In genomic region chr22:41603873-41604332, GRCh38 we compare ENCODE assay signal across 8 cellular contexts. TPM values are rescaled to one million over a fixed set of nuclear protein-coding genes. Genes with fewer than 3 reads are reported as not detected.
DNase-seq lines count a peak whose midpoint lies in the region; ATAC-seq, FAIRE-seq and TF ChIP-seq lines count a peak whose summit lies in the region.

No MANE protein-coding gene starts in this region.

- no peaks in the 10 kb centered on the region for H3K9me3 ChIP-seq in OCI-LY3 (ENCODE audit: insufficient read depth, low read length)
- no peaks in the 10 kb centered on the region for H3K9me3 ChIP-seq in pancreas

- H3K27ac ChIP-seq in OCI-LY3 (ENCODE audit: low read length) (peak overlapping the region; percentile 4; the same call in 1 of the 2 replicates), pancreas (no peak overlapping the region)

- H3K4me2 ChIP-seq in OCI-LY3 (ENCODE audit: low read length): no peak overlapping the region

- no peaks in the 10 kb centered on the region for H3K27me3 ChIP-seq in OCI-LY3 (ENCODE audit: low read depth, low read length)
- H3K27me3 ChIP-seq in pancreas: no peaks in the 10 kb centered on the region

- no peaks in the 10 kb centered on the region for H3K79me2 ChIP-seq in OCI-LY3 (ENCODE audit: low read length)

- peaks cover 19 to 27% of the 10 kb centered on the region in 2 donors for H3K4me1 Mint-ChIP-seq in stimulated activated naive B cell treated with anti-CD40 and anti-IgM and Interleukin-4, amounts not matched to agents 10 μg/mL and 1 μg/mL and 100 μg/mL, for 72 hours

- peaks cover 35 to 45% of the 10 kb centered on the region in 2 donors for H3K36me3 Mint-ChIP-seq in activated naive CD4-positive, alpha-beta T cell treated with anti-CD3 and anti-CD28 coated beads, Interleukin-2, amount 50 U/mL, for 72 hours
- peaks cover 54 to 71% of the 10 kb centered on the region in 2 donors for H3K36me3 Mint-ChIP-seq in stimulated activated naive B cell treated with anti-CD40 and anti-IgM and Interleukin-4, amounts not matched to agents 10 μg/mL and 1 μg/mL and 100 μg/mL, for 72 hours

- peak overlapping the region in 1 of 2 donors; percentile 19 for H3K4me3 Mint-ChIP-seq in stimulated activated naive B cell treated with anti-CD40 and anti-IgM and Interleukin-4, amounts not matched to agents 10 μg/mL and 1 μg/mL and 100 μg/mL, for 72 hours

- DNase-seq in activated gamma-delta T cell treated with Interleukin-2 at 50 U/mL for 16 hours: peak; percentile 46
- DNase-seq in activated gamma-delta T cell (lab: John Stamatoyannopoulos, UW): no peak
- peak; percentile 54 to 83 for DNase-seq in activated naive CD4-positive, alpha-beta T cell treated with anti-CD3 and anti-CD28 coated beads, Interleukin-2, amount 50 U/mL, for 72 hours (ENCODE audit: low spot score in 2 of 2)
- DNase-seq in stimulated activated naive B cell treated with anti-CD40 and anti-IgM and Interleukin-4, amounts not matched to agents 10 μg/mL and 1 μg/mL and 100 μg/mL, for 72 hours: peak; percentile 81
- DNase-seq in pancreas: no peak
- no peak for DNase-seq in left cardiac atrium

- H3K4me3 ChIP-seq in OCI-LY3 (ENCODE audit: low read length) (no peak overlapping the region), pancreas (no peak overlapping the region)

- ATAC-seq in activated naive CD4-positive, alpha-beta T cell treated with anti-CD3 and anti-CD28 coated beads, Interleukin-2, amount 50 U/mL, for 72 hours: peak; percentile 99 to 100
- peak; percentile 99 for ATAC-seq in stimulated activated naive B cell treated with anti-CD40 and anti-IgM and Interleukin-4, amounts not matched to agents 10 μg/mL and 1 μg/mL and 100 μg/mL, for 72 hours (replicated peaks)
- ATAC-seq in pancreas (no peak), GM21367 (IDR thresholded peaks at IDR 0.05; ENCODE audit: unreplicated experiment) (no peak), left cardiac atrium (no peak)

- peak overlapping the region; percentile 73 to 93 for H3K27ac Mint-ChIP-seq in activated naive CD4-positive, alpha-beta T cell treated with anti-CD3 and anti-CD28 coated beads, Interleukin-2, amount 50 U/mL, for 72 hours
- peak overlapping the region; percentile 21 for H3K27ac Mint-ChIP-seq in stimulated activated naive B cell treated with anti-CD40 and anti-IgM and Interleukin-4, amounts not matched to agents 10 μg/mL and 1 μg/mL and 100 μg/mL, for 72 hours

- peaks cover 19% of the 10 kb centered on the region for H4K20me1 ChIP-seq in OCI-LY3 (ENCODE audit: insufficient read depth, low read length)

- H3K36me3 ChIP-seq in OCI-LY3 (replicated peaks; ENCODE audit: low read depth, low read length) (peaks cover 72% of the 10 kb centered on the region), pancreas (peaks cover 2 to 55% (median 4%) of the 10 kb centered on the region in 3 donors)

- intact Hi-C loops in pancreas (cut with DNase I) (loop anchor here in 1 of 3 donors (10.0 kb wide), 1 partner anchor 59 kb away; the partner anchor contains the start of gene POLR3H), left cardiac atrium (cut with DNase I) (no loop called here)

- no peaks in the 10 kb centered on the region for H3K9me3 Mint-ChIP-seq in activated naive CD4-positive, alpha-beta T cell treated with anti-CD3 and anti-CD28 coated beads, Interleukin-2, amount 50 U/mL, for 72 hours
- H3K9me3 Mint-ChIP-seq in stimulated activated naive B cell treated with anti-CD40 and anti-IgM and Interleukin-4, amounts not matched to agents 10 μg/mL and 1 μg/mL and 100 μg/mL, for 72 hours: no peaks in the 10 kb centered on the region

- no peak overlapping the region for H2AFZ ChIP-seq in OCI-LY3 (ENCODE audit: low read depth, low read length)

- FAIRE-seq in pancreas (lab: Jason Lieb, UNC): no peak

- WGBS in pancreas, 2 donors: 86 to 89% methylated on average over 4 of the region's 4 CpGs

- H3K4me1 ChIP-seq in OCI-LY3 (ENCODE audit: low read length): peaks cover 20% of the 10 kb centered on the region
- H3K4me1 ChIP-seq in pancreas: no peaks in the 10 kb centered on the region

- no peaks in the 10 kb centered on the region for H3K27me3 Mint-ChIP-seq in stimulated activated naive B cell treated with anti-CD40 and anti-IgM and Interleukin-4, amounts not matched to agents 10 μg/mL and 1 μg/mL and 100 μg/mL, for 72 hours

- TF ChIP-seq CTCF in OCI-LY3 (IDR thresholded peaks at IDR 0.05; ENCODE audit: low read depth, low read length) (no peak), pancreas (IDR thresholded peaks at IDR 0.05) (no peak)

- H3K9ac ChIP-seq in OCI-LY3 (ENCODE audit: low read length): no peak overlapping the region

RNA-seq across cellular contexts. Expression of gene PMM1, which starts 14.3 kb away (rescaled TPM):
- total RNA-seq in activated naive CD4-positive, alpha-beta T cell treated with anti-CD3 and anti-CD28 coated beads, Interleukin-2, amount 50 U/mL, for 72 hours: 10 to 100 TPM; 43.4 to 49.9 TPM
- total RNA-seq in pancreas (10 to 100 TPM; 10.3 to 26.6 (median 20.2) TPM), left cardiac atrium (10 to 100 TPM; 13.0 to 22.1 TPM)
- polyA plus RNA-seq in pancreas: 10 to 100 TPM; 26.4 to 69.2 TPM

RNA-seq across cellular contexts. Expression of gene DESI1, which starts 16.9 kb away (rescaled TPM):
- total RNA-seq in activated naive CD4-positive, alpha-beta T cell treated with anti-CD3 and anti-CD28 coated beads, Interleukin-2, amount 50 U/mL, for 72 hours: 10 to 100 TPM; 18.3 to 44.8 TPM
- total RNA-seq in pancreas (10 to 100 TPM in 3 of 6 donors, 1 to 10 TPM in 3; 8.2 to 14.8 (median 10.3) TPM), left cardiac atrium (10 to 100 TPM; 56.5 to 64.0 TPM)
- 1 to 10 TPM; 9.5 to 9.6 TPM for polyA plus RNA-seq in pancreas

RNA-seq across cellular contexts. Expression of gene XRCC6, which starts 17.2 kb away (rescaled TPM):
- 100 to 1,000 TPM; 283 to 423 TPM for total RNA-seq in activated naive CD4-positive, alpha-beta T cell treated with anti-CD3 and anti-CD28 coated beads, Interleukin-2, amount 50 U/mL, for 72 hours
- total RNA-seq in pancreas (10 to 100 TPM; 49.8 to 85.4 (median 76.1) TPM), left cardiac atrium (100 to 1,000 TPM; 141 to 169 TPM)
- 10 to 100 TPM; 51.5 to 86.4 TPM for polyA plus RNA-seq in pancreas

RNA-seq across cellular contexts. Expression of gene CSDC2, which starts 43.1 kb away (rescaled TPM):
- not detected for total RNA-seq in activated naive CD4-positive, alpha-beta T cell treated with anti-CD3 and anti-CD28 coated beads, Interleukin-2, amount 50 U/mL, for 72 hours
- 10 to 100 TPM in 3 of 6 donors, 1 to 10 TPM in 3; 1.4 to 22.8 (median 11.4) TPM for total RNA-seq in pancreas
- polyA plus RNA-seq in pancreas: 10 to 100 TPM in 1 of 2 donors, 1 to 10 TPM in 1; 8.6 to 50.9 TPM
- 100 to 1,000 TPM; 165 to 217 TPM for total RNA-seq in left cardiac atrium

RNA-seq across cellular contexts. Expression of gene POLR3H, which starts 59.6 kb away (rescaled TPM):
- 10 to 100 TPM; 11.2 to 32.7 TPM for total RNA-seq in activated naive CD4-positive, alpha-beta T cell treated with anti-CD3 and anti-CD28 coated beads, Interleukin-2, amount 50 U/mL, for 72 hours
- total RNA-seq in pancreas (10 to 100 TPM; 11.0 to 18.9 (median 13.9) TPM), left cardiac atrium (10 to 100 TPM; 25.0 to 34.0 TPM)
- 10 to 100 TPM; 14.8 to 22.0 TPM for polyA plus RNA-seq in pancreas

Comparison
In these comparisons a context has a peak if more than half of its experiments do, and no peak if none do; other contexts are left out.
1. DNase-seq: peak in activated gamma-delta T cell treated with Interleukin-2 at 50 U/mL for 16 hours (single experiment), activated naive CD4-positive, alpha-beta T cell treated with anti-CD3 and anti-CD28 coated beads, Interleukin-2, amount 50 U/mL, for 72 hours (2 of 2) and stimulated activated naive B cell treated with anti-CD40 and anti-IgM and Interleukin-4, amounts not matched to agents 10 μg/mL and 1 μg/mL and 100 μg/mL, for 72 hours (single experiment); none in activated gamma-delta T cell (single experiment), pancreas (0 of 6) and left cardiac atrium (single experiment).
2. ATAC-seq: peak in activated naive CD4-positive, alpha-beta T cell treated with anti-CD3 and anti-CD28 coated beads, Interleukin-2, amount 50 U/mL, for 72 hours (2 of 2) and stimulated activated naive B cell treated with anti-CD40 and anti-IgM and Interleukin-4, amounts not matched to agents 10 μg/mL and 1 μg/mL and 100 μg/mL, for 72 hours (2 of 2); none in pancreas (0 of 4), GM21367 (single experiment) and left cardiac atrium (0 of 2).